In genomic region chr9:35771943-35772342, GRCh38 we compare ENCODE assay signal across 15 cellular contexts. TPM values are rescaled to one million over a fixed set of nuclear protein-coding genes. Genes with fewer than 3 reads are reported as not detected.
DNase-seq lines count a peak whose midpoint lies in the region; ATAC-seq and TF ChIP-seq lines count a peak whose summit lies in the region.
"Had no signal": no experiment of that assay in that cellular context is flagged by ENCODE, and none has a peak within 500 bp of the region (broad histone marks: within the 10 kb centered on the region; RNA-seq: fewer than 3 reads in every experiment).

No MANE protein-coding gene starts in this region.

- H3K4me3 ChIP-seq in stomach = no peak overlapping the region
- H3K4me3 ChIP-seq: testis had no signal

- H3K9me3 Mint-ChIP-seq in natural killer cell (no peaks in the 10 kb centered on the region), mesothelial cell of epicardium (no peaks in the 10 kb centered on the region)
- H3K9me3 Mint-ChIP-seq: naive thymus-derived CD4-positive, alpha-beta T cell; T-cell; WTC11 had no signal

- H3K36me3 ChIP-seq in stomach = no peaks in the 10 kb centered on the region

- no peaks in the 10 kb centered on the region for H3K27me3 ChIP-seq in stomach
- H3K27me3 ChIP-seq: testis had no signal

- peaks cover 0 to 4% of the 10 kb centered on the region in 2 donors for H3K4me1 Mint-ChIP-seq in natural killer cell
- H3K4me1 Mint-ChIP-seq in mesothelial cell of epicardium = peaks cover 8% of the 10 kb centered on the region

- H3K4me3 Mint-ChIP-seq in natural killer cell (no peak overlapping the region), mesothelial cell of epicardium (no peak overlapping the region)
- H3K4me3 Mint-ChIP-seq: naive thymus-derived CD4-positive, alpha-beta T cell; T-cell; WTC11 had no signal

- ATAC-seq in esophagus mucosa (peak; percentile 95), GM19452 (IDR thresholded peaks at IDR 0.05; ENCODE audit: unreplicated experiment) (no peak), natural killer cell (no peak)
- ATAC-seq: naive thymus-derived CD4-positive, alpha-beta T cell; T-cell; WTC11 had no signal

- H3K27ac Mint-ChIP-seq in natural killer cell (no peak overlapping the region), mesothelial cell of epicardium (no peak overlapping the region)
- H3K27ac Mint-ChIP-seq: naive thymus-derived CD4-positive, alpha-beta T cell; T-cell; WTC11 had no signal

- no peaks in the 10 kb centered on the region for H3K9me3 ChIP-seq in stomach
- H3K9me3 ChIP-seq: testis had no signal

- H3K27me3 Mint-ChIP-seq in natural killer cell (ENCODE audit: low read depth in 2 of 2) = no peaks in the 10 kb centered on the region
- no peaks in the 10 kb centered on the region for H3K27me3 Mint-ChIP-seq in mesothelial cell of epicardium (ENCODE audit: low read depth)
- H3K27me3 Mint-ChIP-seq: naive thymus-derived CD4-positive, alpha-beta T cell; T-cell had no signal

- TF ChIP-seq EP300 in stomach (IDR thresholded peaks at IDR 0.05) = no peak

- TF ChIP-seq POLR2A in stomach (IDR thresholded peaks at IDR 0.05) = no peak

- no peak for TF ChIP-seq CTCF in stomach (IDR thresholded peaks at IDR 0.05)
- no peak for TF ChIP-seq CTCF in natural killer cell (IDR thresholded peaks at IDR 0.05)
- no peak for TF ChIP-seq CTCF in mesothelial cell of epicardium (IDR thresholded peaks at IDR 0.05; ENCODE audit: unreplicated experiment)

- H3K4me1 ChIP-seq in stomach = peaks cover 10 to 36% (median 24%) of the 10 kb centered on the region in 4 donors

- intact Hi-C loops in stomach (cut with DNase I; ENCODE audit: low total_unique reads) = no loop called here
- intact Hi-C loops in natural killer cell (cut with micrococcal nuclease) = no loop called here

- H3K27ac ChIP-seq in stomach = peak overlapping the region in 4 of 5 donors; percentile 7 to 78 (median 64)

- no peaks in the 10 kb centered on the region for H3K36me3 Mint-ChIP-seq in natural killer cell
- no peaks in the 10 kb centered on the region for H3K36me3 Mint-ChIP-seq in mesothelial cell of epicardium
- H3K36me3 Mint-ChIP-seq: naive thymus-derived CD4-positive, alpha-beta T cell; T-cell; WTC11 had no signal

- WGBS in stomach, 5 donors = 46 to 62% (median 55%) methylated on average over 3 of the region's 3 CpGs

- DNase-seq in NCI-H748 (lab: John Stamatoyannopoulos, UW; ENCODE audit: unreplicated experiment) = peak; percentile 37
- no peak for DNase-seq in NCI-H748 treated with DMSO at 0.1 percent for 48 hours (lab: John Stamatoyannopoulos, UW)
- DNase-seq in NCI-H226 = peak; percentile 7
- DNase-seq in stomach = no peak
- no peak for DNase-seq in natural killer cell
- DNase-seq in mesothelial cell of epicardium (ENCODE audit: low spot score in 2 of 2, unreplicated experiment in 2 of 2) = no peak
- DNase-seq: activated gamma-delta T cell; naive thymus-derived CD4-positive, alpha-beta T cell; NCI-H2107; T-cell had no signal

RNA-seq across cellular contexts. Expression of gene MSMP, which starts 17.9 kb away (rescaled TPM):
- total RNA-seq in esophagus mucosa (not detected), stomach (not detected), natural killer cell (not detected), mesothelial cell of epicardium (not detected in 3 replicates)
- under 1 TPM in 1 of 3 donors, not detected in 2; 0.35 TPM for polyA plus RNA-seq in stomach
- total RNA-seq: M059J had no signal
- polyA plus RNA-seq: naive thymus-derived CD4-positive, alpha-beta T cell had no signal

RNA-seq across cellular contexts. Expression of gene NPR2, which starts 19.4 kb away (rescaled TPM):
- total RNA-seq in esophagus mucosa (1.3 TPM), stomach (10 to 100 TPM in 3 of 5 donors, 1 to 10 TPM in 2; 3.1 to 75.5 (median 14.5) TPM), natural killer cell (1 to 10 TPM; 2.1 to 2.7 (median 2.4) TPM), mesothelial cell of epicardium (27.2 to 32.4 TPM (median 30.6 TPM) in 3 replicates)
- 10 to 100 TPM in 1 of 3 donors, 1 to 10 TPM in 2; 4.0 to 11.4 (median 7.0) TPM for polyA plus RNA-seq in stomach

RNA-seq across cellular contexts. Expression of gene RGP1, which starts 22.9 kb away (rescaled TPM):
- total RNA-seq in esophagus mucosa (17.4 TPM), stomach (10 to 100 TPM in 4 of 5 donors, 1 to 10 TPM in 1; 7.0 to 21.2 (median 14.7) TPM), natural killer cell (10 to 100 TPM; 22.3 to 26.4 (median 23.3) TPM), mesothelial cell of epicardium (32.6 to 34.3 TPM (median 33.9 TPM) in 3 replicates)
- 10 to 100 TPM in 1 of 3 donors, 1 to 10 TPM in 2; 3.8 to 12.8 (median 7.2) TPM for polyA plus RNA-seq in stomach

RNA-seq across cellular contexts. Expression of gene GBA2, which starts 22.9 kb away (rescaled TPM):
- total RNA-seq in esophagus mucosa (20.9 TPM), stomach (100 to 1,000 TPM in 3 of 5 donors, 10 to 100 TPM in 2; 29.8 to 210 (median 145) TPM), natural killer cell (100 to 1,000 TPM in 2 of 3 donors, 10 to 100 TPM in 1; 76.4 to 118 (median 101) TPM), mesothelial cell of epicardium (81.5 to 84.7 TPM (median 83.9 TPM) in 3 replicates)
- 10 to 100 TPM; 26.5 to 38.9 (median 32.5) TPM for polyA plus RNA-seq in stomach

RNA-seq across cellular contexts. Expression of gene CREB3, which starts 39.5 kb away (rescaled TPM):
- 15.1 TPM for total RNA-seq in esophagus mucosa
- total RNA-seq in stomach = 10 to 100 TPM; 33.2 to 84.0 (median 79.1) TPM
- polyA plus RNA-seq in stomach = 10 to 100 TPM; 29.4 to 40.5 (median 37.9) TPM
- 10 to 100 TPM; 15.7 to 19.7 (median 18.8) TPM for total RNA-seq in natural killer cell
- total RNA-seq in mesothelial cell of epicardium = 29.1 to 32.7 TPM (median 31.6 TPM) in 3 replicates

Comparison
In these comparisons a context has a peak if more than half of its experiments do, and no peak if none do; other contexts are left out.
1. DNase-seq: peak in NCI-H748 (single experiment) and NCI-H226 (single experiment); none in NCI-H748 treated with DMSO at 0.1 percent for 48 hours (single experiment), stomach (single experiment), natural killer cell (single experiment) and mesothelial cell of epicardium (0 of 2).